Comparison of ENCODE assay signal across 9 cellular contexts in the genomic region with DNA sequence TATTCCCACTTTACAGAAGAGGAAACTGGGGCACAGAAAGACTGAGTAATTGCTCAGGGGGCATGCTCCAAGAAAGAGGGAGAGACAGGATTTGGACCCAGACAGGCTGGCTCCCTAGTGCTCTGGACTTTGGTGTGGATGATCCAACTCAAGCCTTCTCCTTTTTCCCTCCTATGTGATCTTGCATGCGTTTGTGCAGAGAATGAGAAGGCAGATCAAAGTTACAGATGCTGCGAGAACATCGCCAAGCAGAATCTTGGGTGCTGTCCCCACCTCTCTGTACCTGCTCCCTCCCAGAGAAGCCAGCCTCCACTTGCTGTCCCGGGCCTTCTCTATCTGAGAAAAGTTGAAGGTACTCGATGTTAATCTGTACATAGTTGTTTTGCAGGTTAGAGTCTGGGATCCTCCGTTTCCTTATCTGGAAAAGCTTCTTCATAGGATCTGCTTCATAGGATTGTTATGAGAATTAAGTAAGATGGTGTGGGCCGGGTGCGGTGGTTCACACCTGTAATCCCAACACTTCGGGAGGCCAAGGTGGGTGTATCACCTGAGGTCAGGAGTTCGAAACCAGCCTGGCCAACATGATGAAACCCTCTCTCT. TPM values are rescaled to one million over a fixed set of nuclear protein-coding genes. Genes with fewer than 3 reads are reported as not detected.
DNase-seq lines count a peak whose midpoint lies in the region; ATAC-seq, FAIRE-seq and TF ChIP-seq lines count a peak whose summit lies in the region.
"Had no signal": no experiment of that assay in that cellular context is flagged by ENCODE, and none has a peak within 500 bp of the region (broad histone marks: within the 10 kb centered on the region; RNA-seq: fewer than 3 reads in every experiment).

No MANE protein-coding gene starts in this region.

- H3K36me3 ChIP-seq in GM23338 (ENCODE audit: insufficient read depth) (no peaks in the 10 kb centered on the region), esophagus muscularis mucosa (no peaks in the 10 kb centered on the region), rectal smooth muscle tissue (ENCODE audit: control insufficient read depth, insufficient read depth, low read length) (no peaks in the 10 kb centered on the region), small intestine (ENCODE audit: control insufficient read depth in 2 of 2, insufficient read depth in 2 of 2, low read length in 2 of 2) (no peaks in the 10 kb centered on the region)

- no peaks in the 10 kb centered on the region for H3K9me2 ChIP-seq in GM23338 (ENCODE audit: insufficient read depth)

- H3K4me3 Mint-ChIP-seq in GM23338 (peak overlapping the region; percentile 84), T-helper 17 cell (peak overlapping the region; percentile 98)

- FAIRE-seq in small intestine (lab: Jason Lieb, UNC), result no peak

- H3K27me3 ChIP-seq in GM23338 (ENCODE audit: insufficient read depth) (peaks cover 21% of the 10 kb centered on the region), esophagus muscularis mucosa (peaks cover 0 to 6% (median 0%) of the 10 kb centered on the region in 4 donors), rectal smooth muscle tissue (ENCODE audit: control insufficient read depth, insufficient read depth, low read length) (peaks cover 3% of the 10 kb centered on the region), small intestine (ENCODE audit: control insufficient read depth in 2 of 2, insufficient read depth in 2 of 2, low read length in 2 of 2) (no peaks in the 10 kb centered on the region)

- DNase-seq in GM23338 (ENCODE audit: low spot score) (no peak), T-helper 17 cell (no peak), esophagus muscularis mucosa (ENCODE audit: extremely low spot score) (peak; percentile 79), NCI-H748 (lab: John Stamatoyannopoulos, UW; ENCODE audit: unreplicated experiment) (no peak), small intestine (no peak)
- no peak for DNase-seq in stimulated activated CD4-positive, alpha-beta T cell treated with anti-CD3 and anti-CD28 coated beads, Interleukin-2, amount 100 ng/mL, for 24 hours
- DNase-seq: NCI-H1048 had no signal

- TF ChIP-seq CTCF in GM23338 (conservative IDR thresholded peaks at IDR 0.05; ENCODE audit: low read depth in 2 of 2), result no peak
- no peak for TF ChIP-seq CTCF in esophagus muscularis mucosa (IDR thresholded peaks at IDR 0.05)

- H3K27ac Mint-ChIP-seq in GM23338, result no peak overlapping the region
- peak overlapping the region; percentile 97 for H3K27ac Mint-ChIP-seq in T-helper 17 cell

- H2AFZ ChIP-seq in GM23338, result peak overlapping the region; percentile 99

- H3K4me2 ChIP-seq in GM23338, result peak overlapping the region; percentile 80

- H3K27ac ChIP-seq in GM23338 (ENCODE audit: low read depth) (no peak overlapping the region), esophagus muscularis mucosa (replicated peaks in 1 of 4) (peak overlapping the region in 2 of 4 donors; percentile 86 to 88), rectal smooth muscle tissue (ENCODE audit: low read depth, low read length) (no peak overlapping the region), small intestine (ENCODE audit: low read depth in 1 of 2, low read length in 1 of 2) (no peak overlapping the region)

- peaks cover 27% of the 10 kb centered on the region for H3K4me1 Mint-ChIP-seq in GM23338
- H3K4me1 Mint-ChIP-seq in T-helper 17 cell, result peaks cover 16% of the 10 kb centered on the region

- TF ChIP-seq EP300 in esophagus muscularis mucosa (IDR thresholded peaks at IDR 0.05), result no peak

- peaks cover 23% of the 10 kb centered on the region for H3K79me2 ChIP-seq in GM23338 (replicated peaks; ENCODE audit: insufficient read depth)

- H3K27me3 Mint-ChIP-seq in GM23338 (ENCODE audit: insufficient read depth, low read depth, poor library complexity), result peaks cover 23% of the 10 kb centered on the region
- no peaks in the 10 kb centered on the region for H3K27me3 Mint-ChIP-seq in T-helper 17 cell

- no peaks in the 10 kb centered on the region for H3K9me3 Mint-ChIP-seq in GM23338

- peak overlapping the region; percentile 62 for H3K4me3 ChIP-seq in GM23338
- peak overlapping the region; percentile 78 to 85 (median 82) for H3K4me3 ChIP-seq in esophagus muscularis mucosa
- H3K4me3 ChIP-seq in rectal smooth muscle tissue (ENCODE audit: low read length), result peak overlapping the region; percentile 86
- no peak overlapping the region for H3K4me3 ChIP-seq in small intestine (ENCODE audit: low read depth in 1 of 2, low read length in 2 of 2)

- peaks cover 6% of the 10 kb centered on the region for H4K20me1 ChIP-seq in GM23338 (replicated peaks; ENCODE audit: insufficient read depth)

- ATAC-seq in GM23338 (no peak), T-helper 17 cell (no peak), HG02981 (IDR thresholded peaks at IDR 0.05; ENCODE audit: unreplicated experiment) (no peak)

- intact Hi-C loops in esophagus muscularis mucosa (cut with DNase I), result no loop called here

- no peak for TF ChIP-seq POLR2A in esophagus muscularis mucosa (IDR thresholded peaks at IDR 0.05; ENCODE audit: low read depth)

- peaks cover 11% of the 10 kb centered on the region; the same call in 1 of the 2 replicates for H3F3A ChIP-seq in GM23338 (replicated peaks; ENCODE audit: low read depth)

- H3K4me1 ChIP-seq in GM23338 (ENCODE audit: insufficient read depth) (peaks cover 10% of the 10 kb centered on the region), esophagus muscularis mucosa (peaks cover 10 to 18% (median 15%) of the 10 kb centered on the region in 4 donors), rectal smooth muscle tissue (ENCODE audit: control insufficient read depth, insufficient read depth, low read length) (peaks cover 4% of the 10 kb centered on the region), small intestine (ENCODE audit: control insufficient read depth in 2 of 2, insufficient read depth in 1 of 2, low read depth in 1 of 2, low read length in 1 of 2) (no peaks in the 10 kb centered on the region)

- WGBS in esophagus muscularis mucosa, result 87% methylated on average over 10 of the region's 10 CpGs
- WGBS in small intestine, 3 donors, result 62 to 85% (median 72%) methylated on average over 10 of the region's 10 CpGs

- no peak overlapping the region for H3K9ac ChIP-seq in rectal smooth muscle tissue (ENCODE audit: low read length)

- H3K36me3 Mint-ChIP-seq in GM23338 (ENCODE audit: low read depth), result no peaks in the 10 kb centered on the region
- no peaks in the 10 kb centered on the region for H3K36me3 Mint-ChIP-seq in T-helper 17 cell (ENCODE audit: low read depth)

- no peaks in the 10 kb centered on the region for H3K9me3 ChIP-seq in T-helper 17 cell (ENCODE audit: control insufficient read depth, low read length, poor library complexity, severe bottlenecking)
- no peaks in the 10 kb centered on the region for H3K9me3 ChIP-seq in esophagus muscularis mucosa
- H3K9me3 ChIP-seq in small intestine (ENCODE audit: control insufficient read depth, low read depth), result no peaks in the 10 kb centered on the region

TF ChIP-seq in GM23338, 12 proteins besides CTCF, POLR2A, EP300 and RAD21 (continues in another document):
- no peak for TF ChIP-seq EZH2phosphoT487 (IDR thresholded peaks at IDR 0.05; ENCODE audit: unreplicated experiment)

RNA-seq across cellular contexts. Expression of a gene that starts 10.2 kb away (rescaled TPM):
- 40.8 and 68.3 TPM in 2 replicates for total RNA-seq in GM23338 (2014; rRNA removed; shearing (Covaris generic))
- polyA plus RNA-seq in GM23338 (2016; fragmentation: Nextera tagmentation; extraction: Ambion mirVana), result 20.1 and 23.0 TPM in 2 replicates
- total RNA-seq in T-helper 17 cell, result 10 to 100 TPM; 63.2 to 79.7 TPM
- total RNA-seq in esophagus muscularis mucosa, result 10 to 100 TPM; 26.7 to 50.1 (median 36.2) TPM
- 1 to 10 TPM; 1.3 to 10.0 (median 3.0) TPM for polyA plus RNA-seq in small intestine

Comparison
In these comparisons a context has a peak if more than half of its experiments do, and no peak if none do; other contexts are left out.
1. H3K4me3 ChIP-seq: peak in GM23338 (single experiment), esophagus muscularis mucosa (4 of 4) and rectal smooth muscle tissue (single experiment); none in small intestine (0 of 2).